Comparison of ENCODE assay signal across 23 cellular contexts in the genomic region with DNA sequence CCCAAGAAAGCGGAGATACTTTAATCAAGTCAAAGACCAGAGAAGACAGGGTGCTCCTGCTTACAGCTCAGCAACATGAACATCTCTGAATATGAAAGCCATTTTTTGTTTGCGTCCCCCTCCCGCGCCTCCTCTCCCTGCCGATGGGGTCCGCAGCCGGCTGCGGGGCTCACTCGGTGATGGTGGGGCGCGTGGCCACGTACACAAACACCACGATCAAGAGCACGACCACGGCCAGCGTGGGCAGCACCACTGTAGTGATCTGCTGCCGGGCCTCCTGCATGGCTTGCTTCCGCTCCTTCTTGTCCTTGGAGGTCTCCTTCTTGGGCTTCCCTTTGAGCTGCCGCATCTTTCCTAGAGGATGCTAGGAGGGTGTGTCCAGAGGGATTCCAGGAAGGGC.
DNase-seq lines count a peak whose midpoint lies in the region; ATAC-seq, FAIRE-seq and TF ChIP-seq lines count a peak whose summit lies in the region.
"Had no signal": no experiment of that assay in that cellular context is flagged by ENCODE, and none has a peak within 500 bp of the region (broad histone marks: within the 10 kb centered on the region; RNA-seq: fewer than 3 reads in every experiment).

No MANE protein-coding gene starts in this region.

- no peak overlapping the region for H2BK12ac ChIP-seq in H9 (ENCODE audit: insufficient read length, low read depth, low read length)

- in situ Hi-C loops in GM12878 (cut with MboI) = no loop called here

- H3K4me1 ChIP-seq in H9 (ENCODE audit: insufficient read depth, low read length) (peaks cover 13% of the 10 kb centered on the region; the same call in 1 of the 2 replicates), GM12878 (ENCODE audit: control insufficient read depth, insufficient read depth, low read length) (no peaks in the 10 kb centered on the region), esophagus muscularis mucosa (no peaks in the 10 kb centered on the region)

- H2BK120ac ChIP-seq in H9 (ENCODE audit: low read depth, low read length, poor library complexity, severe bottlenecking) = no peak overlapping the region

- H2BK15ac ChIP-seq in H9 (ENCODE audit: low read depth, low read length) = no peak overlapping the region

- no peaks in the 10 kb centered on the region for H4K20me1 ChIP-seq in H9 (ENCODE audit: control insufficient read depth, insufficient read depth, insufficient read length)
- no peaks in the 10 kb centered on the region for H4K20me1 ChIP-seq in GM12878 (ENCODE audit: control insufficient read depth, insufficient read depth)

- H3K36me3 ChIP-seq in GM12878 (ENCODE audit: control insufficient read depth in 2 of 2, insufficient read depth in 2 of 2, low read length in 1 of 2) = peaks cover 0 to 8% of the 10 kb centered on the region in 2 experiments; a peak in 2 of 4 replicates
- H3K36me3 ChIP-seq in esophagus muscularis mucosa = peaks cover 0 to 10% (median 4%) of the 10 kb centered on the region in 4 donors

- H3K27me3 ChIP-seq in H9 (ENCODE audit: insufficient read depth, low read length) (no peaks in the 10 kb centered on the region), GM12878 (replicated peaks in 1 of 2; ENCODE audit: control insufficient read depth in 2 of 2, insufficient read depth in 2 of 2, low read length in 1 of 2) (no peaks in the 10 kb centered on the region), esophagus muscularis mucosa (no peaks in the 10 kb centered on the region)
- H3K27me3 ChIP-seq: BE2C had no signal

- BruUV-seq in GM12878 (replicated peaks; lab: Mats Ljungman, UMichigan) = TSS peak; percentile 78

- no peak overlapping the region for H2AFZ ChIP-seq in H9 (ENCODE audit: low read length)
- no peak overlapping the region for H2AFZ ChIP-seq in GM12878 (ENCODE audit: control insufficient read depth, low read depth, low read length)
- H2AFZ ChIP-seq: GM23248 had no signal

- peak overlapping the region; percentile 51 to 99 (median 96); a peak in 5 of 7 replicates for H3K27ac Mint-ChIP-seq in H9
- H3K27ac Mint-ChIP-seq: CD4-positive, CD25-positive, alpha-beta regulatory T cell; CD8-positive, alpha-beta memory T cell had no signal

- H3K23ac ChIP-seq in H9 (ENCODE audit: insufficient read length, low read depth, low read length) = no peak overlapping the region

- ATAC-seq in GM12878 = no peak
- ATAC-seq in GM21786 (IDR thresholded peaks at IDR 0.05; ENCODE audit: unreplicated experiment) = no peak

- H3K9me3 ChIP-seq in H9 (ENCODE audit: control insufficient read depth, low read depth, low read length) (no peaks in the 10 kb centered on the region), GM12878 (replicated peaks; ENCODE audit: control insufficient read depth, insufficient read depth, low read length) (no peaks in the 10 kb centered on the region), esophagus muscularis mucosa (no peaks in the 10 kb centered on the region)
- H3K9me3 ChIP-seq: BE2C had no signal

- peaks cover 53 to 62% of the 10 kb centered on the region in 2 experiments for H3K4me1 Mint-ChIP-seq in H9
- H3K4me1 Mint-ChIP-seq: CD4-positive, CD25-positive, alpha-beta regulatory T cell; CD8-positive, alpha-beta memory T cell had no signal

- no peaks in the 10 kb centered on the region for H3K23me2 ChIP-seq in H9 (ENCODE audit: insufficient read length, low read depth, low read length, poor library complexity, severe bottlenecking)

- H3K4me2 ChIP-seq in H9 (ENCODE audit: insufficient read depth, insufficient read length, low read length) (peak overlapping the region; percentile 7), GM12878 (ENCODE audit: control insufficient read depth, insufficient read depth) (no peak overlapping the region)

- no peak for FAIRE-seq in GM12878 (lab: Jason Lieb, UNC)
- FAIRE-seq: A204.1, GM12891, GM19239 had no signal

- H3K9ac ChIP-seq in H9 (ENCODE audit: extremely low read depth, insufficient read length, low read length) = no peak overlapping the region
- H3K9ac ChIP-seq in GM12878 (ENCODE audit: control insufficient read depth, insufficient read depth, low read length) = no peak overlapping the region
- H3K9ac ChIP-seq: GM23248 had no signal

- H3K36me3 Mint-ChIP-seq in H9 (ENCODE audit: insufficient read depth in 1 of 3, low read depth in 3 of 3) = peaks cover 20 to 27% (median 26%) of the 10 kb centered on the region in 3 experiments
- H3K36me3 Mint-ChIP-seq: CD4-positive, CD25-positive, alpha-beta regulatory T cell; CD8-positive, alpha-beta memory T cell had no signal

- H2BK20ac ChIP-seq in H9 (ENCODE audit: low read depth, low read length, poor library complexity, severe bottlenecking) = no peak overlapping the region

- H3K79me1 ChIP-seq in H9 (ENCODE audit: insufficient read depth, low read depth, low read length, poor library complexity, severe bottlenecking) = no peaks in the 10 kb centered on the region

- peak overlapping the region; percentile 18 for H2AK5ac ChIP-seq in H9 (ENCODE audit: insufficient read length, low read length)

- POLR2A ChIA-PET in GM12878 (lab: Charles Lee) = no interaction called here

- TF ChIP-seq EP300 in GM12878 (IDR thresholded peaks at IDR 0.05; ENCODE audit: borderline replicate concordance in 1 of 2, control insufficient read depth in 1 of 2, low read depth in 2 of 2, low read length in 2 of 2) = no peak
- TF ChIP-seq EP300 in esophagus muscularis mucosa (IDR thresholded peaks at IDR 0.05) = no peak

- no peak for TF ChIP-seq POLR2A in GM12878 (IDR thresholded peaks at IDR 0.05; ENCODE audit: low read depth, low read length)
- no peak for TF ChIP-seq POLR2A in esophagus muscularis mucosa (IDR thresholded peaks at IDR 0.05; ENCODE audit: low read depth)

- H3K14ac ChIP-seq in H9 (ENCODE audit: insufficient read depth, low read length) = 0 out of 2 replicates have a peak overlapping the region, but pooled peaks have one; percentile 25

- intact Hi-C loops in GM12878 (cut with micrococcal nuclease; ENCODE audit: unreplicated experiment) (no loop called here), esophagus muscularis mucosa (cut with DNase I) (no loop called here), posterior vena cava (cut with DNase I) (no loop called here)

- RAD21 ChIA-PET in GM12878 (lab: Charles Lee; ENCODE audit: unreplicated experiment) = no interaction called here

- WGBS in H9 (ENCODE audit: extremely low coverage, insufficient read length, low lambda C conversion rate) = no CpG with 5 or more reads among the region's 19 CpGs
- WGBS in GM12878 (ENCODE audit: insufficient coverage, insufficient replicate concordance, low lambda C conversion rate, missing lambda C conversion rate) = 91% methylated on average over 13 of the region's 19 CpGs
- 97% methylated on average over 19 of the region's 19 CpGs for WGBS in esophagus muscularis mucosa

- H4K8ac ChIP-seq in H9 (replicated peaks; ENCODE audit: insufficient read length, low read depth, low read length) = no peak overlapping the region

- TF ChIP-seq CTCF in H9 (conservative IDR thresholded peaks at IDR 0.05) (no peak), GM12878 (IDR thresholded peaks at IDR 0.05 in 2 of 3, conservative IDR thresholded peaks at IDR 0.05 in 1 of 3; ENCODE audit: control insufficient read depth in 2 of 3, extremely low read depth in 1 of 3, insufficient read depth in 1 of 3, low read depth in 3 of 3, low read length in 3 of 3) (no peak), esophagus muscularis mucosa (IDR thresholded peaks at IDR 0.05) (no peak)

- H2BK5ac ChIP-seq in H9 (ENCODE audit: insufficient read length, low read length) = no peak overlapping the region

- H3K4me3 Mint-ChIP-seq in H9 = peak overlapping the region in 1 of 2 experiments; percentile 52; a peak in 1 of 5 replicates
- H3K4me3 Mint-ChIP-seq: CD8-positive, alpha-beta memory T cell had no signal

- no peak overlapping the region for H3K4ac ChIP-seq in H9 (ENCODE audit: low read depth, low read length)

- no peaks in the 10 kb centered on the region for H3K27me3 Mint-ChIP-seq in H9 (ENCODE audit: low read depth)
- H3K27me3 Mint-ChIP-seq: CD4-positive, CD25-positive, alpha-beta regulatory T cell had no signal

- H3K27ac ChIP-seq in H9 (ENCODE audit: insufficient read length, low read depth, low read length) = no peak overlapping the region
- no peak overlapping the region for H3K27ac ChIP-seq in GM12878 (ENCODE audit: control insufficient read depth, insufficient read depth)
- H3K27ac ChIP-seq in esophagus muscularis mucosa (replicated peaks in 1 of 4) = no peak overlapping the region
- H3K27ac ChIP-seq: GM23248 had no signal

- no peak overlapping the region for H4K5ac ChIP-seq in H9 (ENCODE audit: insufficient read length, low read depth, low read length)

- H3K79me2 ChIP-seq in H9 (ENCODE audit: insufficient read depth, low read length) (no peaks in the 10 kb centered on the region), GM12878 (ENCODE audit: control insufficient read depth, insufficient read depth, low read length) (no peaks in the 10 kb centered on the region)

- peak overlapping the region; percentile 47 for H4K91ac ChIP-seq in H9 (ENCODE audit: insufficient read length, low read depth, low read length)

- H3K9me3 Mint-ChIP-seq in H9 = peaks cover 1 to 2% of the 10 kb centered on the region in 2 experiments; a peak in 1 of 5 replicates
- H3K9me3 Mint-ChIP-seq: CD8-positive, alpha-beta memory T cell had no signal

- DNase-seq in H9 (no peak), GM12878 (ENCODE audit: low read depth, low spot score) (no peak), esophagus muscularis mucosa (ENCODE audit: extremely low spot score) (peak; percentile 74), posterior vena cava (ENCODE audit: low spot score) (peak; percentile 44), SK-N-DZ (ENCODE audit: low spot score) (no peak), SKM-1 treated with dmso at 0.1 percent for 144 hours (lab: John Stamatoyannopoulos, UW; ENCODE audit: unreplicated experiment) (no peak)
- DNase-seq: ACHN; BE2C; C1 segment of cervical spinal cord; CD4-positive, CD25-positive, alpha-beta regulatory T cell; CD8-positive, alpha-beta memory T cell; COR-L47; DMS 273 treated with DMSO at 0.1 percent for 48 hours; DMS53; DND-41; EL; GM23248; IMR-90; KBM-7 had no signal

- H3K18ac ChIP-seq in H9 (ENCODE audit: insufficient read length, low read depth, low read length) = peak overlapping the region; percentile 33

- no peak overlapping the region for H3K56ac ChIP-seq in H9 (ENCODE audit: insufficient read length, low read depth, low read length)

- H3K4me3 ChIP-seq in GM12878 (no peak overlapping the region), esophagus muscularis mucosa (no peak overlapping the region)
- H3K4me3 ChIP-seq: GM23248 had no signal

- no peak overlapping the region for H3T11ph ChIP-seq in H9 (ENCODE audit: low read length)

- TF ChIP-seq RAD21 in GM12878 (IDR thresholded peaks at IDR 0.05; ENCODE audit: insufficient read depth, low read depth, low read length) = no peak

- SMC1A ChIA-PET in GM12878 (lab: Charles Lee; ENCODE audit: uncharacterized antibody, unreplicated experiment) = interaction anchor here (1.1 to 1.3 kb wide), 2 partner anchors 10 to 11 kb away, joined by 3 to 4 read pairs; no protein-coding TSS in a partner anchor

- CTCF ChIA-PET in GM12878 (lab: Yijun Ruan, JAX) = interaction anchor here (0.8 kb wide), 1 partner anchor 8 kb away, joined by 3 read pairs; no protein-coding TSS in a partner anchor

TF ChIP-seq in GM12878, 131 proteins besides CTCF, POLR2A, EP300 and RAD21:
- TF ChIP-seq SPI1 (IDR thresholded peaks at IDR 0.05; ENCODE audit: borderline replicate concordance, insufficient read depth, low read depth, low read length) (no peak), NBN (IDR thresholded peaks at IDR 0.05) (no peak), ASH2L (IDR thresholded peaks at IDR 0.05; ENCODE audit: borderline replicate concordance, low read depth) (no peak)

Comparison
In these comparisons a context has a peak if more than half of its experiments do, and no peak if none do; other contexts are left out.
1. DNase-seq: peak in esophagus muscularis mucosa (single experiment) and posterior vena cava (single experiment); none in H9 (single experiment), GM12878 (single experiment), SK-N-DZ (single experiment) and SKM-1 treated with dmso at 0.1 percent for 144 hours (single experiment).